Comparison of ENCODE assay signal across 8 cellular contexts in the genomic region with DNA sequence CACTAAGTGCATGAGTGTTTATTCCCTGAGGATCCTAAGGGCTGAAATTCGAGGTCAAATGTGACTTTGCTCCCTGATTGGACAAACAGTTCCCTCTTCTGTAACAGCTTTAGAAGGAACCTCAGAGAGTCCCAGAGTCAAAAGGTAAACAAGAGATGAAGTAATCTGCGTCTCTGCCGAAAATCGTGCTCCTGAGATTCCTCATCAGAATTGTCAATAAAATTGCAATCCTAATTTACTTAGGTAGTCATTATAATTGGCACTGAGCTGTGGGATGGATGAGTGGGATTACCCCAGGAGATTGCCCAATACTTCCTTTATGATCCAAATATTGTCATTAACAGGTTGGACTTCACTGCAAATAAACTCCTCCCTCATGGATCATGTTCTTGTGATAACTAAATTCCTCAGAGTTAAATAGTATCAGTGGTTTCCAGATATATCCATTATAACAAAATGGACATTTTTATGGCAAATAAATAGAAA. TPM values are rescaled to one million over a fixed set of nuclear protein-coding genes. Genes with fewer than 3 reads are reported as not detected.
A peak's percentile ranks its signal among the peaks of the same experiment; 100 is the strongest.
DNase-seq lines count a peak whose midpoint lies in the region; ATAC-seq, FAIRE-seq and TF ChIP-seq lines count a peak whose summit lies in the region.

No MANE protein-coding gene starts in this region.

- intact Hi-C loops in GM12878 (cut with micrococcal nuclease; ENCODE audit: unreplicated experiment) = no loop called here

- no peak overlapping the region for H2BK15ac ChIP-seq in mesendoderm (replicated peaks; ENCODE audit: low read depth)

- H4K8ac ChIP-seq in mesendoderm (ENCODE audit: low read depth, low read length) = no peak overlapping the region

- H3K9ac ChIP-seq in GM12878 (ENCODE audit: control insufficient read depth, insufficient read depth, low read length) (peak overlapping the region; percentile 84), mesendoderm (ENCODE audit: low read length) (peak overlapping the region; percentile 62)

- no peak overlapping the region for H3K23ac ChIP-seq in mesendoderm (ENCODE audit: low read length)

- H3K79me1 ChIP-seq in mesendoderm (ENCODE audit: low read length) = peaks cover 8% of the 10 kb centered on the region

- DNase-seq in AG08395 (ENCODE audit: low spot score) = peak; percentile 3
- peak; percentile 8 for DNase-seq in HEK293T (ENCODE audit: extremely low spot score)
- no peak for DNase-seq in GM12878 (ENCODE audit: low read depth, low spot score)
- DNase-seq in mesendoderm = no peak
- DNase-seq in NCI-H526 (lab: John Stamatoyannopoulos, UW) = no peak

- H3K36me3 ChIP-seq in GM12878 (ENCODE audit: control insufficient read depth in 2 of 2, insufficient read depth in 2 of 2, low read length in 1 of 2) = no peaks in the 10 kb centered on the region
- H3K36me3 ChIP-seq in mesendoderm (ENCODE audit: control insufficient read depth, insufficient read depth, low read length) = no peaks in the 10 kb centered on the region

- H3K4me3 ChIP-seq in GM12878 (peak overlapping the region; percentile 79), mesendoderm (ENCODE audit: low read length) (peak overlapping the region; percentile 6)

- H2AK5ac ChIP-seq in mesendoderm (ENCODE audit: low read length) = no peak overlapping the region

- no peak for TF ChIP-seq EP300 in GM12878 (IDR thresholded peaks at IDR 0.05; ENCODE audit: borderline replicate concordance in 1 of 2, control insufficient read depth in 1 of 2, low read depth in 2 of 2, low read length in 2 of 2)

- H3K18ac ChIP-seq in mesendoderm (ENCODE audit: low read length) = no peak overlapping the region

- SMC1A ChIA-PET in GM12878 (lab: Charles Lee; ENCODE audit: uncharacterized antibody, unreplicated experiment) = interaction anchor here (1.5 kb wide), 2 partner anchors 12 to 429 kb away, joined by 4 read pairs; no protein-coding TSS in a partner anchor

- no peak overlapping the region for H2BK5ac ChIP-seq in mesendoderm (ENCODE audit: low read length)

- TF ChIP-seq CTCF in GM12878 (IDR thresholded peaks at IDR 0.05 in 2 of 3, conservative IDR thresholded peaks at IDR 0.05 in 1 of 3; ENCODE audit: control insufficient read depth in 2 of 3, extremely low read depth in 1 of 3, insufficient read depth in 1 of 3, low read depth in 3 of 3, low read length in 3 of 3) = no peak

- POLR2A ChIA-PET in HEK293T (lab: Yijun Ruan, JAX) = interaction anchor here (0.9 to 1.0 kb wide), 4 partner anchors 8 to 515 kb away, joined by 3 read pairs; no protein-coding TSS in a partner anchor
- POLR2A ChIA-PET in GM12878 (lab: Charles Lee) = no interaction called here

- H2AFZ ChIP-seq in GM12878 (ENCODE audit: control insufficient read depth, low read depth, low read length) = peak overlapping the region; percentile 99

- H3K9me3 ChIP-seq in GM12878 (replicated peaks; ENCODE audit: control insufficient read depth, insufficient read depth, low read length) = no peaks in the 10 kb centered on the region

- TF ChIP-seq POLR2A in GM12878 (IDR thresholded peaks at IDR 0.05; ENCODE audit: low read depth, low read length) = no peak

- no peak overlapping the region for H3K4ac ChIP-seq in mesendoderm (ENCODE audit: low read depth, low read length)

- 3% methylated on average over 4 of the region's 4 CpGs for WGBS in GM12878 (ENCODE audit: insufficient coverage, insufficient replicate concordance, low lambda C conversion rate, missing lambda C conversion rate)
- no CpG with 5 or more reads among the region's 4 CpGs for WGBS in mesendoderm (ENCODE audit: extremely low coverage, insufficient coverage, low lambda C conversion rate)

- peaks cover 33% of the 10 kb centered on the region for H3K79me2 ChIP-seq in GM12878 (ENCODE audit: control insufficient read depth, insufficient read depth, low read length)
- H3K79me2 ChIP-seq in mesendoderm (ENCODE audit: control insufficient read depth, insufficient read depth, low read length) = peaks cover 10% of the 10 kb centered on the region

- no peaks in the 10 kb centered on the region for H3K27me3 ChIP-seq in GM12878 (replicated peaks in 1 of 2; ENCODE audit: control insufficient read depth in 2 of 2, insufficient read depth in 2 of 2, low read length in 1 of 2)
- no peaks in the 10 kb centered on the region for H3K27me3 ChIP-seq in mesendoderm (ENCODE audit: insufficient read depth, low read length, poor library complexity)

- BruUV-seq in GM12878 (replicated peaks; lab: Mats Ljungman, UMichigan) = TSS peak; percentile 93

- H4K20me1 ChIP-seq in GM12878 (ENCODE audit: control insufficient read depth, insufficient read depth) = no peaks in the 10 kb centered on the region

- no peak for ATAC-seq in GM12878
- ATAC-seq in GM18868 (IDR thresholded peaks at IDR 0.05; ENCODE audit: unreplicated experiment) = no peak
- ATAC-seq in GM19397 (IDR thresholded peaks at IDR 0.05; ENCODE audit: unreplicated experiment) = no peak
- ATAC-seq in GM21576 (IDR thresholded peaks at IDR 0.05; ENCODE audit: unreplicated experiment) = no peak

- RAD21 ChIA-PET in GM12878 (lab: Charles Lee; ENCODE audit: unreplicated experiment) = interaction anchor here (0.9 kb wide), 1 partner anchor 422 kb away, joined by 3 read pairs; no protein-coding TSS in a partner anchor

- no peak overlapping the region for H2BK120ac ChIP-seq in mesendoderm (ENCODE audit: low read depth, low read length)

- no peak for TF ChIP-seq RAD21 in GM12878 (IDR thresholded peaks at IDR 0.05; ENCODE audit: insufficient read depth, low read depth, low read length)

- FAIRE-seq in GM12878 (lab: Jason Lieb, UNC) = no peak

- H3K27ac ChIP-seq in GM12878 (ENCODE audit: control insufficient read depth, insufficient read depth) = peak overlapping the region; percentile 94
- H3K27ac ChIP-seq in mesendoderm (ENCODE audit: low read depth, low read length) = no peak overlapping the region

- in situ Hi-C loops in GM12878 (cut with MboI) = no loop called here

- H3K4me2 ChIP-seq in GM12878 (ENCODE audit: control insufficient read depth, insufficient read depth) (peak overlapping the region; percentile 81), mesendoderm (ENCODE audit: low read length) (peak overlapping the region; percentile 7)

- H3K56ac ChIP-seq in mesendoderm (ENCODE audit: low read length) = peak overlapping the region; percentile 37

- CTCF ChIA-PET in HEK293T (lab: Yijun Ruan, JAX) = no interaction called here
- CTCF ChIA-PET in GM12878 (lab: Yijun Ruan, JAX) = interaction anchor here (0.8 kb wide), 1 partner anchor 466 kb away, joined by 3 read pairs; no protein-coding TSS in a partner anchor

- H4K5ac ChIP-seq in mesendoderm (ENCODE audit: low read length) = no peak overlapping the region

- H3K4me1 ChIP-seq in GM12878 (ENCODE audit: control insufficient read depth, insufficient read depth, low read length) = no peaks in the 10 kb centered on the region; the same call in 1 of the 2 replicates
- peaks cover 6% of the 10 kb centered on the region for H3K4me1 ChIP-seq in mesendoderm (ENCODE audit: control insufficient read depth, low read depth, low read length)

TF ChIP-seq in HEK293T, 16 proteins besides CTCF, POLR2A, EP300 and RAD21 (continues in another document):
- TF ChIP-seq TARDBP (IDR thresholded peaks at IDR 0.05) = no peak
- no peak for TF ChIP-seq FOXK2 (IDR thresholded peaks at IDR 0.05)
- no peak for TF ChIP-seq ELF4 (IDR thresholded peaks at IDR 0.05)

TF ChIP-seq in GM12878, 131 proteins besides CTCF, POLR2A, EP300 and RAD21 (continues in another document):
- TF ChIP-seq STAT3 (IDR thresholded peaks at IDR 0.05; ENCODE audit: low read depth, low read length) (no peak), TBL1XR1 (IDR thresholded peaks at IDR 0.05; ENCODE audit: low read depth, low read length) (no peak), NFIC (IDR thresholded peaks at IDR 0.05; ENCODE audit: low read depth, low read length) (no peak), CHD4 (IDR thresholded peaks at IDR 0.05) (no peak), BRCA1 (IDR thresholded peaks at IDR 0.05; ENCODE audit: low read depth, low read length) (no peak), JUND (IDR thresholded peaks at IDR 0.05; ENCODE audit: low read depth, low read length) (no peak)

RNA-seq across cellular contexts. Expression of a gene that starts 0.9 kb away (rescaled TPM):
- total RNA-seq in GM12878 (2013; cell fraction: nucleolus; rRNA removed) = 45.6 and 72.7 TPM in 2 replicates
- total RNA-seq in GM12878 (2014; rRNA removed) (77.2 and 79.8 TPM in 2 replicates), GM12878 (2014; rRNA removed; fragmentation: Illumina TruSeq; extraction: Trizol) (79.2 and 83.5 TPM in 2 replicates), GM12878 (2021) (80.0 and 82.6 TPM in 2 replicates)
- 63.7 TPM for polyA plus RNA-seq in GM12878 (2011; ENCODE audit: low read depth)
- polyA plus RNA-seq in GM12878 (2011; rRNA removed) (103 and 124 TPM in 2 replicates), GM12878 (2014; fragmentation: Illumina TruSeq; extraction: Trizol) (84.2 and 86.4 TPM in 2 replicates), GM12878 (2014; fragmentation: Nextera tagmentation; extraction: Ambion mirVana) (100 to 1,000 TPM; 190 to 197 TPM), GM12878 (2014; rRNA removed) (71.6 and 75.4 TPM in 2 replicates), GM12878 (2016; fragmentation: Nextera tagmentation; extraction: Ambion mirVana) (100 to 1,000 TPM; 124 to 135 TPM)
- 59.9 and 95.5 TPM in 2 replicates for polyA plus RNA-seq in GM12878 (2011; cell fraction: cytosol; rRNA removed)
- polyA plus RNA-seq in GM12878 (2011; cell fraction: nucleus; rRNA removed) = 59.1 and 65.8 TPM in 2 replicates
- polyA plus RNA-seq in GM12878 (2012) = 47.7 and 65.5 TPM in 2 replicates
- polyA minus RNA-seq in GM12878 (2011; rRNA and poly(A)+ RNA removed) = 29.6 and 31.4 TPM in 2 replicates
- polyA minus RNA-seq in GM12878 (2011; cell fraction: cytosol; rRNA and poly(A)+ RNA removed) = 19.5 and 20.8 TPM in 2 replicates
- 24.1 and 24.5 TPM in 2 replicates for polyA minus RNA-seq in GM12878 (2011; cell fraction: nucleus; rRNA and poly(A)+ RNA removed)
- polyA plus RNA-seq in mesendoderm (2013, experiment 1 of 2) = 56.7 TPM
- 57.8 TPM for polyA plus RNA-seq in mesendoderm (2013, experiment 2 of 2)

RNA-seq across cellular contexts. Expression of a gene that starts 56.3 kb away (rescaled TPM):
- 2.8 and 2.9 TPM in 2 replicates for total RNA-seq in GM12878 (2013; cell fraction: nucleolus; rRNA removed)
- 0.16 and 1.0 TPM in 2 replicates for total RNA-seq in GM12878 (2014; rRNA removed)
- 0.36 and 0.46 TPM in 2 replicates for total RNA-seq in GM12878 (2014; rRNA removed; fragmentation: Illumina TruSeq; extraction: Trizol)
- total RNA-seq in GM12878 (2021) = 0.31 and 0.35 TPM in 2 replicates
- 0.09 TPM for polyA plus RNA-seq in GM12878 (2011; ENCODE audit: low read depth)
- polyA plus RNA-seq in GM12878 (2011; rRNA removed) = 0.61 and 0.82 TPM in 2 replicates
- 0.15 and 0.27 TPM in 2 replicates for polyA plus RNA-seq in GM12878 (2011; cell fraction: cytosol; rRNA removed)
- polyA plus RNA-seq in GM12878 (2011; cell fraction: nucleus; rRNA removed) = 0.72 and 0.87 TPM in 2 replicates
- polyA plus RNA-seq in GM12878 (2012) = 0.15 and 0.16 TPM in 2 replicates
- polyA plus RNA-seq in GM12878 (2014; fragmentation: Illumina TruSeq; extraction: Trizol) = 0.24 and 0.40 TPM in 2 replicates
- under 1 TPM; 0.07 to 0.27 TPM for polyA plus RNA-seq in GM12878 (2014; fragmentation: Nextera tagmentation; extraction: Ambion mirVana)
- 0.14 TPM in 2 replicates for polyA plus RNA-seq in GM12878 (2014; rRNA removed)
- polyA plus RNA-seq in GM12878 (2016; fragmentation: Nextera tagmentation; extraction: Ambion mirVana) = under 1 TPM; 0.24 to 0.53 TPM
- 0.82 and 0.95 TPM in 2 replicates for polyA minus RNA-seq in GM12878 (2011; rRNA and poly(A)+ RNA removed)
- polyA minus RNA-seq in GM12878 (2011; cell fraction: cytosol; rRNA and poly(A)+ RNA removed) = 0.10 and 0.27 TPM in 2 replicates
- polyA minus RNA-seq in GM12878 (2011; cell fraction: nucleus; rRNA and poly(A)+ RNA removed) = 0.77 and 1.2 TPM in 2 replicates
- 0.03 TPM for polyA plus RNA-seq in mesendoderm (2013, experiment 1 of 2)
- 0.07 TPM for polyA plus RNA-seq in mesendoderm (2013, experiment 2 of 2)

Comparison
In these comparisons a context has a peak if more than half of its experiments do, and no peak if none do; other contexts are left out.
1. DNase-seq: peak in AG08395 (single experiment) and HEK293T (single experiment); none in GM12878 (single experiment), mesendoderm (single experiment) and NCI-H526 (0 of 2).